In the genomic region with DNA sequence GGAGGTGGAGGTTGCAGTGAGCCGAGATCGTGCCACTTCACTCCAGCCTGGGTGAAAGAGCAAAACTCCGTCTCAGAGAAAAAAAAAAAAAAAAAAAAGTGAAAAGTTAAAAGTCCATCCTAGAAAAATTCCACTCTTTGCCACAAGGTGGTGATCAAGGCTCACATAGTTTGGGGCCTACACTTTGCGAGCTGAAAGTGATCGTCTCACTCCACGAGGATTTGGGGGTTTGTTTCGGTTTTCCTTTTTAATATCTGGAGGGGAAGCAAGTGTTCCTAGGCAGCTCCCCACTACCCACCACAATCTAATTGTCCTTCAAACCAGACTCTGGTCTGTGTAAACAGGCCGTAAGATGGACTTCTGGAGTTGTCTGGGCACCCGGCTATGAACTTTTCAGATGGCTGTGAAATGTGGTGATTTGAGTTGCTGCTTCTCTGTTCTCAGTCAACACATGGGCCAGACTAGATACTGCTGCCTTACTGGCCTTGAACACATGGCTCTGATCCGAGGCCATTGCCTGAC, we compare ENCODE assay signal across 8 cellular contexts. TPM values are rescaled to one million over a fixed set of nuclear protein-coding genes. Genes with fewer than 3 reads are reported as not detected.
DNase-seq lines count a peak whose midpoint lies in the region; ATAC-seq and TF ChIP-seq lines count a peak whose summit lies in the region.

No MANE protein-coding gene starts in this region.

- H3K27ac ChIP-seq in heart left ventricle = no peak overlapping the region

- ATAC-seq in HG03159 (IDR thresholded peaks at IDR 0.05; ENCODE audit: unreplicated experiment) (peak; percentile 62), heart left ventricle (peak in 3 of 4 donors; percentile 35 to 73 (median 58)), HG02852 (IDR thresholded peaks at IDR 0.05; ENCODE audit: unreplicated experiment) (no peak)
- ATAC-seq in activated naive CD4-positive, alpha-beta T cell treated with anti-CD3 and anti-CD28 coated beads, Interleukin-2, amount 50 U/mL, for 72 hours = peak; percentile 62 to 82

- intact Hi-C loops in heart left ventricle (cut with DNase I) = loop anchor here in 8 of 10 donors (1.0 to 10.0 kb wide), 9 partner anchors 152 to 459 kb away; a partner anchor contains a TSS

- peaks cover 0 to 23% (median 9%) of the 10 kb centered on the region in 12 donors for H3K4me1 ChIP-seq in heart left ventricle

- H3K27me3 ChIP-seq in heart left ventricle = peaks cover 0 to 5% (median 0%) of the 10 kb centered on the region in 9 donors

- no peaks in the 10 kb centered on the region for H3K36me3 Mint-ChIP-seq in activated naive CD4-positive, alpha-beta T cell treated with anti-CD3 and anti-CD28 coated beads, Interleukin-2, amount 50 U/mL, for 72 hours

- TF ChIP-seq CTCF in heart left ventricle (IDR thresholded peaks at IDR 0.05) = peak; percentile 64 to 82 (median 78)

- peak overlapping the region in 1 of 2 donors; percentile 77 for H3K27ac Mint-ChIP-seq in activated naive CD4-positive, alpha-beta T cell treated with anti-CD3 and anti-CD28 coated beads, Interleukin-2, amount 50 U/mL, for 72 hours

- H3K36me3 ChIP-seq in heart left ventricle = no peaks in the 10 kb centered on the region

- DNase-seq in EL (peak; percentile 69), RPMI8226 (peak; percentile 64), heart left ventricle (peak in 2 of 5 donors; percentile 48 to 54), retina (peak; percentile 74), 8988T (no peak)
- DNase-seq in activated naive CD4-positive, alpha-beta T cell treated with anti-CD3 and anti-CD28 coated beads, Interleukin-2, amount 50 U/mL, for 72 hours (ENCODE audit: low spot score in 2 of 2) = peak in 1 of 2 donors; percentile 66

- no peak for TF ChIP-seq POLR2A in heart left ventricle (IDR thresholded peaks at IDR 0.05)

- no peaks in the 10 kb centered on the region for H3K9me3 Mint-ChIP-seq in activated naive CD4-positive, alpha-beta T cell treated with anti-CD3 and anti-CD28 coated beads, Interleukin-2, amount 50 U/mL, for 72 hours

- peak overlapping the region in 2 of 12 donors; percentile 21 to 22 for H3K4me3 ChIP-seq in heart left ventricle

- WGBS in heart left ventricle, 4 donors = 20 to 23% (median 21%) methylated on average over 10 of the region's 10 CpGs

- no peaks in the 10 kb centered on the region for H3K9me3 ChIP-seq in heart left ventricle

RNA-seq across cellular contexts. Expression of a gene that starts 27.1 kb away (rescaled TPM):
- total RNA-seq in activated naive CD4-positive, alpha-beta T cell treated with anti-CD3 and anti-CD28 coated beads, Interleukin-2, amount 50 U/mL, for 72 hours = not detected
- not detected for total RNA-seq in heart left ventricle
- polyA plus RNA-seq in heart left ventricle = not detected
